ENCODE assay signal across 20 cellular contexts in the genomic region with DNA sequence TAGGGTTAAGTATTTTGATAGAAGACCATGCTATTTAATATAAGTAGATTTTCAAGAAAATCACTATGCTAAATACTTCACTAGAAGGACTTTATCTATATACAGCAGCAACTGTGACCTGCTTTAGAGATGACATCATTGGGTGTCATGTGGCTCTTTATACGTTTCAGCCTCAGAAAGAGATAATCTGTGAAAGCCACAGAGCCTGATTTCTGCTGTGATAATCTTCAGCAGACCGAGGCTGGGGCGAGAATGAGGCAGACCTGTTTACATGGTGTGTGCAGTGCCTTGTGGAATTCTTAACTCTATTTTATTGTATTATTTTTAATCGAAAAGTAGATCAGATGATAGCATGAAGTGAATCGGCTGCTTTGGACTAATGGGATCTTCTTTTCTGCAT.
"Had no signal": no experiment of that assay in that cellular context is flagged by ENCODE, and none has a peak within 500 bp of the region (broad histone marks: within the 10 kb centered on the region; RNA-seq: fewer than 3 reads in every experiment).

No MANE protein-coding gene starts in this region.

- H3K4me1 ChIP-seq: body of pancreas, left ventricle myocardium inferior, stomach, testis, vagina had no signal

- H3K79me2 ChIP-seq: hepatocyte had no signal

- ATAC-seq: activated CD8-positive, alpha-beta memory T cell treated with anti-CD3 and anti-CD28 coated beads, Interleukin-2, amount 10 ng/mL, durations not matched to agents 7 days and 5 days; activated CD8-positive, alpha-beta T cell treated with anti-CD3 and anti-CD28 coated beads for 36 hours; body of pancreas; esophagus mucosa; sciatic nerve; stimulated activated memory B cell treated with anti-CD40 and anti-IgM and Interleukin-4, amounts not matched to agents 10 μg/mL and 1 μg/mL and 100 μg/mL, for 72 hours had no signal

- H3K9me3 ChIP-seq: body of pancreas, left ventricle myocardium inferior, stomach, testis, vagina had no signal

- FAIRE-seq: small intestine had no signal

- H3K4me2 ChIP-seq: hepatocyte had no signal

- H3K27ac ChIP-seq: body of pancreas, hepatocyte, left ventricle myocardium inferior, stomach, testis, vagina, VCaP had no signal

- H3K36me3 ChIP-seq: left ventricle myocardium inferior, stomach, vagina had no signal

- DNase-seq: activated CD4-positive, CD25-positive, alpha-beta regulatory T cell treated with anti-CD3 and anti-CD28 coated beads, Interleukin-2, amount 50 U/mL, for 72 hours; activated CD8-positive, alpha-beta memory T cell treated with anti-CD3 and anti-CD28 coated beads, Interleukin-2, amount 10 ng/mL, durations not matched to agents 7 days and 5 days; activated gamma-delta T cell; activated T-cell treated with anti-CD3 and anti-CD28 coated beads for 4 hours; effector memory CD4-positive, alpha-beta T cell; glutamatergic neuron; immature natural killer cell; posterior cingulate gyrus; stomach had no signal

- H3K27me3 ChIP-seq: body of pancreas, hepatocyte, stomach, testis, vagina had no signal

- H2AFZ ChIP-seq: hepatocyte had no signal

- H3K4me3 ChIP-seq: body of pancreas, hepatocyte, left ventricle myocardium inferior, stomach, testis, vagina had no signal
